In genomic region chr11:65501530-65502273, GRCh38 we compare ENCODE assay signal across 8 cellular contexts. TPM values are rescaled to one million over a fixed set of nuclear protein-coding genes. Genes with fewer than 3 reads are reported as not detected.
DNase-seq lines count a peak whose midpoint lies in the region; ATAC-seq and TF ChIP-seq lines count a peak whose summit lies in the region.

No MANE protein-coding gene starts in this region.

- peak overlapping the region; percentile 16 for H3K27ac ChIP-seq in HEK293 (ENCODE audit: extremely low read depth, low read depth, low read length)
- peak overlapping the region; percentile 33 for H3K27ac ChIP-seq in adipose tissue (ENCODE audit: low read depth, low read length)
- peak overlapping the region; percentile 99 for H3K27ac ChIP-seq in layer of hippocampus (ENCODE audit: low read depth, low read length)
- H3K27ac ChIP-seq in vagina: peak overlapping the region; percentile 100

- H3K9me3 ChIP-seq in HEK293 (ENCODE audit: control insufficient read depth, insufficient read depth, low read depth, low read length) (no peaks in the 10 kb centered on the region), vagina (no peaks in the 10 kb centered on the region)

- H3K27me3 ChIP-seq in layer of hippocampus (ENCODE audit: control insufficient read depth, insufficient read depth, low read length) (no peaks in the 10 kb centered on the region), vagina (no peaks in the 10 kb centered on the region)

- POLR2A ChIA-PET in HEK293 (lab: Yijun Ruan, JAX): interaction anchor here (0.8 to 28.2 kb wide), 9 partner anchors 8 to 240 kb away, joined by 3 to 1129 read pairs (median 5); partner anchors contain the start of genes DPF2, MAP3K11, NEAT1 and PCNX3

- peak; percentile 64 for DNase-seq in A172 (ENCODE audit: low spot score)
- no peak for DNase-seq in vagina (ENCODE audit: extremely low spot score in 2 of 2)
- no peak for DNase-seq in HuH-7 (ENCODE audit: low spot score)
- DNase-seq in SKM-1 treated with dmso at 0.1 percent for 144 hours (lab: John Stamatoyannopoulos, UW; ENCODE audit: unreplicated experiment): no peak

- TF ChIP-seq CTCF in HEK293 (tag by site-specific recombination; IDR thresholded peaks at IDR 0.05): no peak
- no peak for TF ChIP-seq CTCF in vagina (IDR thresholded peaks at IDR 0.05)

- no peak for ATAC-seq in HG03521 (IDR thresholded peaks at IDR 0.05; ENCODE audit: unreplicated experiment)

- 0 to 1% (median 1%) methylated on average over 3 of the region's 3 CpGs for WGBS in adipose tissue, 3 donors

- peaks cover 0 to 69% of the 10 kb centered on the region in 2 experiments; a peak in 2 of 3 replicates for H3K36me3 ChIP-seq in HEK293 (ENCODE audit: control insufficient read depth in 2 of 2, insufficient read depth in 1 of 2, low read length in 2 of 2)
- H3K36me3 ChIP-seq in vagina: peaks cover 19 to 57% of the 10 kb centered on the region in 2 donors

- CTCF ChIA-PET in HEK293 (lab: Yijun Ruan, JAX): interaction anchor here (0.5 to 2.4 kb wide), 10 partner anchors 8 to 317 kb away, joined by 3 to 10 read pairs (median 6); no protein-coding TSS in a partner anchor

- H3K4me3 ChIP-seq in HEK293 (ENCODE audit: low read depth, low read length) (peak overlapping the region; percentile 98), vagina (peak overlapping the region; percentile 77 to 83)

- intact Hi-C loops in vagina (cut with DNase I): no loop called here

- TF ChIP-seq POLR2A in vagina (IDR thresholded peaks at IDR 0.05): no peak

- H3K4me1 ChIP-seq in HEK293 (ENCODE audit: control insufficient read depth, insufficient read depth, low read length) (peaks cover 4% of the 10 kb centered on the region), vagina (peaks cover 29% of the 10 kb centered on the region)

TF ChIP-seq in HEK293, 187 proteins besides CTCF, POLR2A, EP300 and RAD21:
- TF ChIP-seq ZNF335 (tag by site-specific recombination; conservative IDR thresholded peaks at IDR 0.05): no peak
- TF ChIP-seq ZNF341 (tag by site-specific recombination; IDR thresholded peaks at IDR 0.05; ENCODE audit: low read depth): peak; percentile 66
- TF ChIP-seq ZNF2 (tag by site-specific recombination; IDR thresholded peaks at IDR 0.05): peak; percentile 57; the same call in 1 of the 2 replicates
- no peak for TF ChIP-seq ZXDB (tag by site-specific recombination; IDR thresholded peaks at IDR 0.05)
- TF ChIP-seq ZNF660 (tag by site-specific recombination; IDR thresholded peaks at IDR 0.05): 0 out of 2 replicates have a peak, but pooled peaks have one; percentile 2
- no peak for TF ChIP-seq ZBTB20 (tag by site-specific recombination; IDR thresholded peaks at IDR 0.05)
- peak; percentile 48; the same call in 1 of the 2 replicates for TF ChIP-seq PRDM6 (tag by site-specific recombination; IDR thresholded peaks at IDR 0.05)
- peak; percentile 46; the same call in 1 of the 2 replicates for TF ChIP-seq IKZF3 (tag by site-specific recombination; IDR thresholded peaks at IDR 0.05)

RNA-seq across cellular contexts. Expression of gene MALAT1, which starts 2.9 kb away (rescaled TPM):
- 1,067 and 1,084 TPM in 2 replicates for total RNA-seq in A172 (2014; rRNA removed; shearing (Covaris generic))
- 1,000 to 10,000 TPM in 1 of 3 donors, 100 to 1,000 TPM in 1, 10 to 100 TPM in 1; 88.8 to 1,293 (median 187) TPM for polyA plus RNA-seq in adipose tissue
- total RNA-seq in vagina: 16,459 TPM

RNA-seq across cellular contexts. Expression of gene SCYL1, which starts 23.2 kb away (rescaled TPM):
- total RNA-seq in A172 (2014; rRNA removed; shearing (Covaris generic)): 65.6 and 70.6 TPM in 2 replicates
- polyA plus RNA-seq in adipose tissue: 10 to 100 TPM; 55.1 to 77.2 (median 63.0) TPM
- 77.3 TPM for total RNA-seq in vagina

RNA-seq across cellular contexts. Expression of gene LTBP3, which starts 56.5 kb away (rescaled TPM):
- total RNA-seq in A172 (2014; rRNA removed; shearing (Covaris generic)): 13.2 and 25.6 TPM in 2 replicates
- 10 to 100 TPM; 44.3 to 69.5 (median 55.4) TPM for polyA plus RNA-seq in adipose tissue
- 246 TPM for total RNA-seq in vagina

Comparison
In these comparisons a context has a peak if more than half of its experiments do, and no peak if none do; other contexts are left out.
1. H3K27ac ChIP-seq: peak in every context shown above with its lines; median percentile 100 in vagina; 99 in layer of hippocampus; 33 in adipose tissue; 16 in HEK293.
2. RNA of gene MALAT1, which starts 2.9 kb away (total RNA-seq): 16,459 TPM in vagina (single experiment); 1,067 to 1,084 TPM in A172; every median in the first group is over 10 times any median in the second.